Comparison of ENCODE assay signal across 19 cellular contexts in genomic region chr12:49243631-49244030, GRCh38. TPM values are rescaled to one million over a fixed set of nuclear protein-coding genes. Genes with fewer than 3 reads are reported as not detected.
A peak's percentile ranks its signal among the peaks of the same experiment; 100 is the strongest.
DNase-seq lines count a peak whose midpoint lies in the region; ATAC-seq, FAIRE-seq and TF ChIP-seq lines count a peak whose summit lies in the region.
"Had no signal": no experiment of that assay in that cellular context is flagged by ENCODE, and none has a peak within 500 bp of the region (broad histone marks: within the 10 kb centered on the region; RNA-seq: fewer than 3 reads in every experiment).

No MANE protein-coding gene starts in this region.

- no peak for TF ChIP-seq POLR2A in IMR-90 (IDR thresholded peaks at IDR 0.05; ENCODE audit: low read depth, low read length)

- H3K9me3 ChIP-seq in IMR-90 (ENCODE audit: control insufficient read depth, insufficient read depth, low read length) (no peaks in the 10 kb centered on the region), astrocyte (ENCODE audit: insufficient read depth, low read depth, low read length) (no peaks in the 10 kb centered on the region), neutrophil (no peaks in the 10 kb centered on the region), tibial artery (no peaks in the 10 kb centered on the region)

- peak overlapping the region; percentile 84 for H4K5ac ChIP-seq in IMR-90 (ENCODE audit: low read depth, low read length)

- H3K9me1 ChIP-seq in IMR-90 (ENCODE audit: insufficient read depth, low read length), result peaks cover 11% of the 10 kb centered on the region

- no peaks in the 10 kb centered on the region for H3K9me3 Mint-ChIP-seq in astrocyte (ENCODE audit: unreplicated experiment)
- no peaks in the 10 kb centered on the region for H3K9me3 Mint-ChIP-seq in activated T-helper 17 cell treated with anti-CD3 and anti-CD28 coated beads, Interleukin-2, amount 50 U/mL, for 72 hours
- H3K9me3 Mint-ChIP-seq in activated CD4-positive, alpha-beta T cell treated with anti-CD3 and anti-CD28 coated beads, Interleukin-2, amount 10 ng/mL, durations not matched to agents 24 days and 14 days, result no peaks in the 10 kb centered on the region
- H3K9me3 Mint-ChIP-seq: GM23338 had no signal

- peaks cover 16% of the 10 kb centered on the region for H3K4me1 Mint-ChIP-seq in astrocyte (ENCODE audit: low read depth, unreplicated experiment)
- no peaks in the 10 kb centered on the region for H3K4me1 Mint-ChIP-seq in activated T-helper 17 cell treated with anti-CD3 and anti-CD28 coated beads, Interleukin-2, amount 50 U/mL, for 72 hours
- no peaks in the 10 kb centered on the region for H3K4me1 Mint-ChIP-seq in activated CD4-positive, alpha-beta T cell treated with anti-CD3 and anti-CD28 coated beads, Interleukin-2, amount 10 ng/mL, durations not matched to agents 24 days and 14 days

- H2AFZ ChIP-seq in IMR-90 (replicated peaks; ENCODE audit: low read length, poor library complexity) (no peak overlapping the region), astrocyte (ENCODE audit: low read depth, low read length) (no peak overlapping the region)
- H2AFZ ChIP-seq: GM23338 had no signal

- peak overlapping the region; percentile 91 for H2BK120ac ChIP-seq in IMR-90 (ENCODE audit: low read depth, low read length)

- no peak for DNase-seq in IMR-90
- no peak for DNase-seq in astrocyte (ENCODE audit: low read depth)
- DNase-seq in tibial artery, result peak in 1 of 2 donors; percentile 15
- no peak for DNase-seq in T-helper 2 cell
- DNase-seq in activated CD4-positive, alpha-beta T cell treated with anti-CD3 and anti-CD28 coated beads, Interleukin-2, amount 10 ng/mL, durations not matched to agents 24 days and 14 days, result no peak
- DNase-seq: COR-L47, DMS 273 treated with DMSO at 0.1 percent for 48 hours, GDM1, NCI-H1105 treated with DMSO at 0.1 percent for 48 hours, NCI-H1694 treated with DMSO at 0.1 percent for 48 hours, NCI-H510A treated with DMSO at 0.1 percent for 48 hours, NCI-H82, SHP77 had no signal

- H3K27ac Mint-ChIP-seq in astrocyte (ENCODE audit: unreplicated experiment), result no peak overlapping the region
- no peak overlapping the region for H3K27ac Mint-ChIP-seq in activated T-helper 17 cell treated with anti-CD3 and anti-CD28 coated beads, Interleukin-2, amount 50 U/mL, for 72 hours
- no peak overlapping the region for H3K27ac Mint-ChIP-seq in activated CD4-positive, alpha-beta T cell treated with anti-CD3 and anti-CD28 coated beads, Interleukin-2, amount 10 ng/mL, durations not matched to agents 24 days and 14 days
- H3K27ac Mint-ChIP-seq: GM23338 had no signal

- H3K4ac ChIP-seq in IMR-90 (ENCODE audit: low read depth, low read length), result peak overlapping the region; percentile 87

- no peak for FAIRE-seq in astrocyte (lab: Jason Lieb, UNC)
- FAIRE-seq: GM19239 had no signal

- no peaks in the 10 kb centered on the region for H3K79me2 ChIP-seq in astrocyte (ENCODE audit: insufficient read depth, low read length)

- WGBS in IMR-90 (ENCODE audit: extremely low coverage in 2 of 2, insufficient read length in 1 of 2), 2 experiments, result no CpG with 5 or more reads among the region's 5 CpGs

- no peak for TF ChIP-seq RAD21 in IMR-90 (IDR thresholded peaks at IDR 0.05; ENCODE audit: low read length)

- no peaks in the 10 kb centered on the region for H3K27me3 Mint-ChIP-seq in astrocyte (ENCODE audit: low read depth, unreplicated experiment)
- H3K27me3 Mint-ChIP-seq in activated T-helper 17 cell treated with anti-CD3 and anti-CD28 coated beads, Interleukin-2, amount 50 U/mL, for 72 hours, result peaks cover 3% of the 10 kb centered on the region
- H3K27me3 Mint-ChIP-seq in activated CD4-positive, alpha-beta T cell treated with anti-CD3 and anti-CD28 coated beads, Interleukin-2, amount 10 ng/mL, durations not matched to agents 24 days and 14 days, result peaks cover 4% of the 10 kb centered on the region

- peak overlapping the region; percentile 72; the same call in 1 of the 2 replicates for H3K23ac ChIP-seq in IMR-90 (ENCODE audit: low read depth, low read length)

- peak overlapping the region; percentile 92 for H2BK5ac ChIP-seq in IMR-90 (ENCODE audit: low read depth, low read length, poor library complexity, severe bottlenecking)

- POLR2A ChIA-PET in IMR-90 (lab: Charles Lee; ENCODE audit: unreplicated experiment), result interaction anchor here (0.6 to 2.0 kb wide), 4 partner anchors 9 to 116 kb away, joined by 3 to 6 read pairs (median 4); partner anchors contain the start of gene TUBA1C

- peak overlapping the region; percentile 90 for H3K18ac ChIP-seq in IMR-90 (ENCODE audit: low read depth, low read length)

- CTCF ChIA-PET in IMR-90 (lab: Yijun Ruan, JAX), result interaction anchor here (0.6 to 1.6 kb wide), 8 partner anchors 11 to 506 kb away, joined by 3 to 6 read pairs (median 4); no protein-coding TSS in a partner anchor

- peaks cover 12% of the 10 kb centered on the region for H3K4me1 ChIP-seq in IMR-90 (ENCODE audit: control insufficient read depth, insufficient read depth, low read length)
- H3K4me1 ChIP-seq in astrocyte (ENCODE audit: insufficient read depth, low read length), result peaks cover 21% of the 10 kb centered on the region
- peaks cover 22 to 23% of the 10 kb centered on the region in 2 experiments for H3K4me1 ChIP-seq in neutrophil (ENCODE audit: control insufficient read depth in 1 of 2, insufficient read depth in 1 of 2, low read depth in 1 of 2, low read length in 1 of 2)
- peaks cover 0 to 21% (median 2%) of the 10 kb centered on the region in 4 donors for H3K4me1 ChIP-seq in tibial artery

- H3K4me3 Mint-ChIP-seq in astrocyte (ENCODE audit: unreplicated experiment), result no peak overlapping the region
- no peak overlapping the region for H3K4me3 Mint-ChIP-seq in activated T-helper 17 cell treated with anti-CD3 and anti-CD28 coated beads, Interleukin-2, amount 50 U/mL, for 72 hours
- no peak overlapping the region for H3K4me3 Mint-ChIP-seq in activated CD4-positive, alpha-beta T cell treated with anti-CD3 and anti-CD28 coated beads, Interleukin-2, amount 10 ng/mL, durations not matched to agents 24 days and 14 days
- H3K4me3 Mint-ChIP-seq: GM23338 had no signal

- peak overlapping the region; percentile 79 for H4K91ac ChIP-seq in IMR-90 (ENCODE audit: insufficient read depth, low read depth, low read length)

- ATAC-seq in IMR-90 (ENCODE audit: low read depth) (no peak), HG02588 (IDR thresholded peaks at IDR 0.05; ENCODE audit: unreplicated experiment) (no peak)
- ATAC-seq in activated T-helper 17 cell treated with anti-CD3 and anti-CD28 coated beads, Interleukin-2, amount 50 U/mL, for 72 hours (replicated peaks), result no peak
- ATAC-seq: GM23338 had no signal

- peak overlapping the region; percentile 67; the same call in 1 of the 2 replicates for H2AK5ac ChIP-seq in IMR-90 (ENCODE audit: low read depth, low read length)

- H3K9ac ChIP-seq in IMR-90 (ENCODE audit: low read depth, low read length) (peak overlapping the region; percentile 46; the same call in 1 of the 2 replicates), astrocyte (ENCODE audit: low read length) (no peak overlapping the region)

- no peak overlapping the region for H3K4me3 ChIP-seq in IMR-90 (ENCODE audit: insufficient read depth, low read depth, low read length)
- no peak overlapping the region for H3K4me3 ChIP-seq in astrocyte (ENCODE audit: insufficient read depth, low read depth, low read length)
- H3K4me3 ChIP-seq in neutrophil (ENCODE audit: low read depth in 1 of 2, low read length in 1 of 2), result no peak overlapping the region
- H3K4me3 ChIP-seq in tibial artery, result no peak overlapping the region
- H3K4me3 ChIP-seq: GM23338 had no signal

- H3K27me3 ChIP-seq in IMR-90 (ENCODE audit: control insufficient read depth, insufficient read depth, low read length) (no peaks in the 10 kb centered on the region), astrocyte (ENCODE audit: insufficient read depth, low read length) (no peaks in the 10 kb centered on the region), neutrophil (no peaks in the 10 kb centered on the region), tibial artery (no peaks in the 10 kb centered on the region)

- H3K79me1 ChIP-seq in IMR-90 (ENCODE audit: low read depth in 1 of 2, low read length in 2 of 2), result peaks cover 3 to 28% of the 10 kb centered on the region in 2 experiments; a peak in 3 of 4 replicates

- dilution Hi-C loops in IMR-90 (cut with HindIII; ENCODE audit: low sequenced_read_pairs, unreplicated experiment), result no loop called here

- H3K4me2 ChIP-seq in IMR-90 (ENCODE audit: low read depth, low read length), result no peak overlapping the region
- H3K4me2 ChIP-seq in astrocyte (ENCODE audit: low read length), result peak overlapping the region; percentile 70
- H3K4me2 ChIP-seq: GM23338 had no signal

- H3K36me3 ChIP-seq in IMR-90 (ENCODE audit: control insufficient read depth, insufficient read depth, low read length) (no peaks in the 10 kb centered on the region), astrocyte (ENCODE audit: insufficient read depth, low read length) (no peaks in the 10 kb centered on the region), neutrophil (no peaks in the 10 kb centered on the region), tibial artery (no peaks in the 10 kb centered on the region)

- no peak for TF ChIP-seq CTCF in IMR-90 (conservative IDR thresholded peaks at IDR 0.05; ENCODE audit: low read depth, low read length)
- no peak for TF ChIP-seq CTCF in astrocyte (IDR thresholded peaks at IDR 0.05; ENCODE audit: insufficient read depth, low read depth, low read length)
- no peak for TF ChIP-seq CTCF in neutrophil (IDR thresholded peaks at IDR 0.05)
- TF ChIP-seq CTCF in tibial artery (IDR thresholded peaks at IDR 0.05), result no peak

- no peak overlapping the region for H2AK9ac ChIP-seq in IMR-90 (replicated peaks; ENCODE audit: low read depth, low read length, poor library complexity)

- H2BK20ac ChIP-seq in IMR-90 (ENCODE audit: low read depth, low read length), result peak overlapping the region; percentile 86

- H4K20me1 ChIP-seq in IMR-90 (ENCODE audit: insufficient read depth, low read length) (no peaks in the 10 kb centered on the region), astrocyte (ENCODE audit: insufficient read depth, low read length) (no peaks in the 10 kb centered on the region)

- no peaks in the 10 kb centered on the region for H3K36me3 Mint-ChIP-seq in astrocyte (ENCODE audit: low read depth, unreplicated experiment)
- no peaks in the 10 kb centered on the region for H3K36me3 Mint-ChIP-seq in activated T-helper 17 cell treated with anti-CD3 and anti-CD28 coated beads, Interleukin-2, amount 50 U/mL, for 72 hours (ENCODE audit: low read depth)
- no peaks in the 10 kb centered on the region for H3K36me3 Mint-ChIP-seq in activated CD4-positive, alpha-beta T cell treated with anti-CD3 and anti-CD28 coated beads, Interleukin-2, amount 10 ng/mL, durations not matched to agents 24 days and 14 days (ENCODE audit: low read depth)

- H2BK15ac ChIP-seq in IMR-90 (ENCODE audit: low read depth, low read length), result peak overlapping the region; percentile 74; the same call in 2 of the 3 replicates

- in situ Hi-C loops in IMR-90 (cut with MboI; ENCODE audit: low sequenced_read_pairs), result no loop called here

- H3K27ac ChIP-seq in IMR-90 (ENCODE audit: insufficient read depth, low read length) (peak overlapping the region; percentile 92), astrocyte (ENCODE audit: low read depth, low read length) (peak overlapping the region; percentile 24), neutrophil (peak overlapping the region; percentile 69), tibial artery (peak overlapping the region; percentile 44 to 54)
- H3K27ac ChIP-seq: C4-2B had no signal

- H4K8ac ChIP-seq in IMR-90 (ENCODE audit: low read depth in 2 of 2, low read length in 2 of 2), result peak overlapping the region in 1 of 2 experiments; percentile 82; a peak in 3 of 4 replicates

- no TSS peak for BruUV-seq in IMR-90 (replicated peaks; lab: Mats Ljungman, UMichigan)

- intact Hi-C loops in IMR-90 (cut with micrococcal nuclease) (no loop called here), tibial artery (cut with DNase I; ENCODE audit: low total_unique reads) (no loop called here)
- intact Hi-C loops in activated CD4-positive, alpha-beta T cell treated with anti-CD3 and anti-CD28 coated beads, Interleukin-2, amount 10 ng/mL, durations not matched to agents 24 days and 14 days (cut with micrococcal nuclease), result no loop called here

- no peak overlapping the region for H3K56ac ChIP-seq in IMR-90 (ENCODE audit: extremely low read depth, insufficient read depth, low read length)

- peak overlapping the region; percentile 86 for H3K14ac ChIP-seq in IMR-90 (replicated peaks; ENCODE audit: low read depth, low read length)

RNA-seq across cellular contexts. Expression of gene TUBA1C, which starts 21.3 kb away (rescaled TPM):
- total RNA-seq in IMR-90 (2012; rRNA removed) (1,144 and 1,420 TPM in 2 replicates), astrocyte (345 and 408 TPM in 2 replicates)
- 2,555 and 2,715 TPM in 2 replicates for polyA plus RNA-seq in IMR-90 (2012; rRNA removed)
- 1,691 and 2,161 TPM in 2 replicates for polyA plus RNA-seq in IMR-90 (2012; cell fraction: cytosol; rRNA removed)
- polyA plus RNA-seq in IMR-90 (2012; cell fraction: nucleus; rRNA removed; ENCODE audit: low replicate concordance), result 639 and 1,093 TPM in 2 replicates
- 100 to 1,000 TPM; 277 to 363 TPM for total RNA-seq in activated T-helper 17 cell treated with anti-CD3 and anti-CD28 coated beads, Interleukin-2, amount 50 U/mL, for 72 hours
- total RNA-seq in activated CD4-positive, alpha-beta T cell treated with anti-CD3 and anti-CD28 coated beads, Interleukin-2, amount 10 ng/mL, durations not matched to agents 24 days and 14 days, result 286 and 305 TPM in 2 replicates

RNA-seq across cellular contexts. Expression of gene PRPH, which starts 51.3 kb away (rescaled TPM):
- total RNA-seq in IMR-90 (2012; rRNA removed) (not detected in 2 replicates), astrocyte (not detected in 2 replicates)
- not detected in 2 replicates for polyA plus RNA-seq in IMR-90 (2012; rRNA removed)
- 0.02 TPM in 1 of 2 replicates, not detected in the other for polyA plus RNA-seq in IMR-90 (2012; cell fraction: cytosol; rRNA removed)
- polyA plus RNA-seq in IMR-90 (2012; cell fraction: nucleus; rRNA removed; ENCODE audit: low replicate concordance), result 0.29 and 0.49 TPM in 2 replicates
- total RNA-seq in activated T-helper 17 cell treated with anti-CD3 and anti-CD28 coated beads, Interleukin-2, amount 50 U/mL, for 72 hours, result under 1 TPM in 1 of 2 donors, not detected in 1; 0.32 TPM
- total RNA-seq in activated CD4-positive, alpha-beta T cell treated with anti-CD3 and anti-CD28 coated beads, Interleukin-2, amount 10 ng/mL, durations not matched to agents 24 days and 14 days, result 0.23 TPM in 1 of 2 replicates, not detected in the other

RNA-seq across cellular contexts. Expression of gene TUBA1A, which starts 54.8 kb away (rescaled TPM):
- total RNA-seq in IMR-90 (2012; rRNA removed) (2,389 and 2,832 TPM in 2 replicates), astrocyte (772 and 932 TPM in 2 replicates)
- 2,096 and 2,105 TPM in 2 replicates for polyA plus RNA-seq in IMR-90 (2012; rRNA removed)
- 1,171 and 1,948 TPM in 2 replicates for polyA plus RNA-seq in IMR-90 (2012; cell fraction: cytosol; rRNA removed)
- polyA plus RNA-seq in IMR-90 (2012; cell fraction: nucleus; rRNA removed; ENCODE audit: low replicate concordance), result 888 and 932 TPM in 2 replicates
- 10 to 100 TPM; 57.9 to 72.6 TPM for total RNA-seq in activated T-helper 17 cell treated with anti-CD3 and anti-CD28 coated beads, Interleukin-2, amount 50 U/mL, for 72 hours
- total RNA-seq in activated CD4-positive, alpha-beta T cell treated with anti-CD3 and anti-CD28 coated beads, Interleukin-2, amount 10 ng/mL, durations not matched to agents 24 days and 14 days, result 45.9 and 46.8 TPM in 2 replicates

Comparison
In these comparisons a context has a peak if more than half of its experiments do, and no peak if none do; other contexts are left out.
1. H3K27ac ChIP-seq: peak in every context shown above with its lines; median percentile 92 in IMR-90; 69 in neutrophil; 49 in tibial artery; 24 in astrocyte.
2. RNA of gene TUBA1A, which starts 54.8 kb away (total RNA-seq): 2,389 to 2,832 TPM in IMR-90 and 772 to 932 TPM in astrocyte; 57.9 to 72.6 TPM in activated T-helper 17 cell treated with anti-CD3 and anti-CD28 coated beads, Interleukin-2, amount 50 U/mL, for 72 hours and 45.9 to 46.8 TPM in activated CD4-positive, alpha-beta T cell treated with anti-CD3 and anti-CD28 coated beads, Interleukin-2, amount 10 ng/mL, durations not matched to agents 24 days and 14 days; every median in the first group is over 10 times any median in the second.